In the genomic region with DNA sequence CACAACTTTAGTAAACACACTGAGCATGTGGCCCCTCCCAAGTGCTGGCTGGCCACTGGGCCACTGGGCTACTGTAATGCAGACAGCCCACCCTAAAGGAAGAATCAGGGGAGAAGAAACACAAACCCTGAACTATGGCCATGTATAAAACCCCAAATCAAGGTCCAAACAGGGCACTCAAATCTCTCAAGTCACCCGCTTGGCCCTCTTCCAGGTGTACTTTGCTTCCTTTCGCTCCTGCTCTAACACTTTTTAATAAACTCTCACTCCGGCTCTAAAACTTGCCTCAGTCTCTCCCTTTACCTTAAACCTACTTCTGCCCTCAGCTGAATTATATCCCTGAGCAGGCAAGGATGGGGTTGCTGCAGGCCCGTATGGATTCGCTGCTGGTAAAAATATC, we compare ENCODE assay signal across 21 cellular contexts.
A peak's percentile ranks its signal among the peaks of the same experiment; 100 is the strongest.
DNase-seq lines count a peak whose midpoint lies in the region; ATAC-seq, FAIRE-seq and TF ChIP-seq lines count a peak whose summit lies in the region.
"Had no signal": no experiment of that assay in that cellular context is flagged by ENCODE, and none has a peak within 500 bp of the region (broad histone marks: within the 10 kb centered on the region; RNA-seq: fewer than 3 reads in every experiment).

No MANE protein-coding gene starts in this region.

- H3K27ac ChIP-seq in colonic mucosa (no peak overlapping the region), transverse colon (no peak overlapping the region)
- H3K27ac ChIP-seq: 22Rv1, BLaER1, C4-2B had no signal

- H3K4me1 ChIP-seq in colonic mucosa = no peaks in the 10 kb centered on the region
- no peaks in the 10 kb centered on the region for H3K4me1 ChIP-seq in mucosa of descending colon (ENCODE audit: low read depth)
- H3K4me1 ChIP-seq in transverse colon = no peaks in the 10 kb centered on the region
- H3K4me1 ChIP-seq: BLaER1 had no signal

- H3K36me3 ChIP-seq in colonic mucosa = no peaks in the 10 kb centered on the region
- H3K36me3 ChIP-seq in mucosa of descending colon (ENCODE audit: low read depth) = no peaks in the 10 kb centered on the region
- no peaks in the 10 kb centered on the region for H3K36me3 ChIP-seq in transverse colon
- H3K36me3 ChIP-seq: BLaER1 had no signal

- H3K4me3 ChIP-seq in colonic mucosa (no peak overlapping the region), mucosa of descending colon (no peak overlapping the region), transverse colon (no peak overlapping the region)
- H3K4me3 ChIP-seq: BLaER1 had no signal

- ATAC-seq in mucosa of descending colon = peak; percentile 19
- no peak for ATAC-seq in HG02973 (IDR thresholded peaks at IDR 0.05; ENCODE audit: unreplicated experiment)
- no peak for ATAC-seq in GM21528 (IDR thresholded peaks at IDR 0.05; ENCODE audit: low FRiP score, unreplicated experiment)
- ATAC-seq: CD8-positive, alpha-beta T cell had no signal

- no peaks in the 10 kb centered on the region for H3K9me3 ChIP-seq in colonic mucosa
- H3K9me3 ChIP-seq in mucosa of descending colon = no peaks in the 10 kb centered on the region
- no peaks in the 10 kb centered on the region for H3K9me3 ChIP-seq in transverse colon
- H3K9me3 ChIP-seq: BLaER1 had no signal

- no peaks in the 10 kb centered on the region for H3K27me3 ChIP-seq in colonic mucosa
- no peaks in the 10 kb centered on the region for H3K27me3 ChIP-seq in transverse colon
- H3K27me3 ChIP-seq: BLaER1 had no signal

- no peak for FAIRE-seq in RCC 7860 (lab: Jason Lieb, UNC)
- FAIRE-seq: A204.1, D721Med, G401.6, GM12892, GM19239 had no signal

- no peak overlapping the region for H3K9ac ChIP-seq in colonic mucosa (ENCODE audit: low read depth in 2 of 2, low read length in 2 of 2)
- H3K9ac ChIP-seq: BLaER1 had no signal

- TF ChIP-seq EP300 in transverse colon (IDR thresholded peaks at IDR 0.05; ENCODE audit: low read depth) = no peak

- TF ChIP-seq CTCF in colonic mucosa (IDR thresholded peaks at IDR 0.05) = no peak
- TF ChIP-seq CTCF in mucosa of descending colon (IDR thresholded peaks at IDR 0.05) = no peak
- no peak for TF ChIP-seq CTCF in transverse colon (IDR thresholded peaks at IDR 0.05)

- in situ Hi-C loops in transverse colon (cut with MboI; ENCODE audit: low pct_ligation_motif_present in 1 of 4, low pct_unique_long_range_greater_than_20kb in 1 of 4, low sequenced_read_pairs in 3 of 4) = no loop called here

- intact Hi-C loops in colonic mucosa (cut with DNase I) (no loop called here), mucosa of descending colon (cut with DNase I, micrococcal nuclease) (no loop called here), transverse colon (cut with DNase I; ENCODE audit: low total_unique reads) (loop anchor here (10.0 kb wide), 1 partner anchor 442 kb away; no protein-coding TSS in a partner anchor)

- DNase-seq in DMS 273 (lab: John Stamatoyannopoulos, UW; ENCODE audit: unreplicated experiment) (peak; percentile 3), DMS 273 treated with DMSO at 0.1 percent for 48 hours (lab: John Stamatoyannopoulos, UW) (no peak), colonic mucosa (peak; percentile 40), mucosa of descending colon (peak in 2 of 3 donors; percentile 23 to 57), transverse colon (peak; percentile 31), RCC 7860 (ENCODE audit: low spot score) (no peak)
- DNase-seq: CD4-positive, CD25-positive, alpha-beta regulatory T cell; CD8-positive, alpha-beta T cell; DMS153; DND-41; HCEC 1CT had no signal

- 75 to 77% methylated on average over 5 of the region's 5 CpGs for WGBS in transverse colon (ENCODE audit: low coverage in 1 of 2), 2 donors

- TF ChIP-seq POLR2A in transverse colon (IDR thresholded peaks at IDR 0.05) = no peak

Comparison
In these comparisons a context has a peak if more than half of its experiments do, and no peak if none do; other contexts are left out.
1. DNase-seq: peak in DMS 273 (single experiment), colonic mucosa (single experiment), mucosa of descending colon (2 of 3) and transverse colon (single experiment); none in DMS 273 treated with DMSO at 0.1 percent for 48 hours (single experiment) and RCC 7860 (single experiment).